8 cellular contexts compared by ENCODE assay signal in the genomic region with DNA sequence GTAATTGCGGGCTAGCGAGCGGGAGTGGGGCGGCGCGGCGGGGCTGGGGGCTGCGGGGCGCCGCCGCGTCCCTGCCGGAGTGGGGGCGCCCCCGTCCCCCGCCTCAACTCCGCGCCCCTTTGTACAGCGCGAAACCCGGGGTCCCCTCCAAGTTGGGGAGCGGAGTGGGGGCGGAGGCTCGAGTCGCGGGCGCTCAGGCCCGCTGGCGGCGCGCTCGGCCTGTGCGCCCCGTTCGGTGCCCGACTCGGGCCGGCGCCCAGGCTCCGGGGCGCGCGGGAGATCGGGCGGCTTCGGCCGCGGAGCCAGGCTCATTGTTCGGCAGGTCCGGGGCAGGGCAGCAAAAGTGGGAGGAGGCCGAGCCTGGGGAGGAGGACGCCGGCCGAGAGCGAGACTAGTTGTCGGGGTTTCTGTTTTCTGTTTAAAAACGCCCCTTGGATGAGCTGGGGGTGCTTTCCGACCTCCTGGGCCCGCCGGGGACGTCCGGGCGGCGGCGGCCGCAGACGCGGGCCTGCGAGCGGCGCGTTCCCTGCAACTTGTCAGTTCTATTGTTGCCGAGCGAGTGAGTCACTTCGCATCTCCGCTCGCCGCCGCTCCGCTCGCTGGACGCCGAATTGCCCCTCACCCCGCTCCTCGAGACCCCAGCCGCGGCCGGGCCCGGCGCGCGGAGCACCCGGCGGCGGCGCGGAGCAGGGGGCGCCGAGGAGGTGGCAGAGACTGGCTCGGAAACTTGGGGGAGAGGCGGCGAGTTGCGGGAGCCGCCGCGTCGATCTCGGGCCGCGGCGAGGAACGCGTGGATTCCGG. TPM values are rescaled to one million over a fixed set of nuclear protein-coding genes. Genes with fewer than 3 reads are reported as not detected.
DNase-seq lines count a peak whose midpoint lies in the region; TF ChIP-seq lines count a peak whose summit lies in the region.

No MANE protein-coding gene starts in this region.

- peak; percentile 61 for DNase-seq in H9
- peak; percentile 64 for DNase-seq in NAMALWA (ENCODE audit: low spot score)
- peak; percentile 54 for DNase-seq in activated CD4-positive, alpha-beta T cell treated with anti-CD3 and anti-CD28 coated beads, Interleukin-2, amount 50 U/mL, for 1 hour
- peak; percentile 37 for DNase-seq in dedifferentiated amniotic fluid mesenchymal stem cell (ENCODE audit: extremely low spot score)
- peak; percentile 49 to 54 for DNase-seq in stimulated activated CD4-positive, alpha-beta T cell treated with anti-CD3 and anti-CD28 coated beads, Interleukin-4, amount 100 ng/mL, for 4 hours
- DNase-seq in GOT3 (lab: John Stamatoyannopoulos, UW), result no peak

- no peak for TF ChIP-seq CTCF in GM12875 (IDR thresholded peaks at IDR 0.05; ENCODE audit: borderline replicate concordance, insufficient read depth, low read depth, low read length)
- TF ChIP-seq CTCF in H9 (conservative IDR thresholded peaks at IDR 0.05), result no peak
- peak; percentile 4 for TF ChIP-seq CTCF in liver (IDR thresholded peaks at IDR 0.05; ENCODE audit: low read depth, low read length, missing input control)

- H3T11ph ChIP-seq in H9 (ENCODE audit: low read length), result no peak overlapping the region

- H3K79me2 ChIP-seq in H9 (ENCODE audit: insufficient read depth, low read length), result peaks cover 4% of the 10 kb centered on the region; the same call in 1 of the 2 replicates

- H3K4me2 ChIP-seq in H9 (ENCODE audit: insufficient read depth, insufficient read length, low read length), result peak overlapping the region; percentile 91

- no peak overlapping the region for H4K5ac ChIP-seq in H9 (ENCODE audit: insufficient read length, low read depth, low read length)

- H2AK5ac ChIP-seq in H9 (ENCODE audit: insufficient read length, low read length), result no peak overlapping the region

- H2BK15ac ChIP-seq in H9 (ENCODE audit: low read depth, low read length), result no peak overlapping the region; the same call in 1 of the 2 replicates

- H3K14ac ChIP-seq in H9 (ENCODE audit: insufficient read depth, low read length), result peak overlapping the region; percentile 41

- H3K27me3 ChIP-seq in H9 (ENCODE audit: insufficient read depth, low read length), result no peaks in the 10 kb centered on the region
- H3K27me3 ChIP-seq in liver (ENCODE audit: control insufficient read depth in 4 of 4, insufficient read depth in 4 of 4, low read length in 3 of 4), result no peaks in the 10 kb centered on the region

- no peak overlapping the region for H2BK120ac ChIP-seq in H9 (ENCODE audit: low read depth, low read length, poor library complexity, severe bottlenecking)

- H3K4me3 ChIP-seq in GM12875 (ENCODE audit: low read depth, low read length), result peak overlapping the region; percentile 76
- peak overlapping the region; percentile 64 to 100 (median 91) for H3K4me3 ChIP-seq in liver (ENCODE audit: low read depth in 1 of 3, low read length in 3 of 3)

- WGBS in H9 (ENCODE audit: extremely low coverage, insufficient read length, low lambda C conversion rate), result no CpG with 5 or more reads among the region's 114 CpGs
- WGBS in liver, result under 1% methylated on average over 114 of the region's 114 CpGs

- H3K23me2 ChIP-seq in H9 (ENCODE audit: insufficient read length, low read depth, low read length, poor library complexity, severe bottlenecking), result peaks cover 13% of the 10 kb centered on the region

- H2AFZ ChIP-seq in H9 (ENCODE audit: low read length), result no peak overlapping the region

- peak overlapping the region; percentile 91 for H3K18ac ChIP-seq in H9 (ENCODE audit: insufficient read length, low read depth, low read length)

- H3K36me3 ChIP-seq in liver (ENCODE audit: control insufficient read depth in 4 of 4, insufficient read depth in 3 of 4, low read depth in 1 of 4, low read length in 3 of 4), result peaks cover 0 to 2% (median under 1%) of the 10 kb centered on the region in 4 donors

- H3K27ac ChIP-seq in H9 (ENCODE audit: insufficient read length, low read depth, low read length) (no peak overlapping the region), liver (ENCODE audit: low read depth in 1 of 2, low read length in 2 of 2) (peak overlapping the region; percentile 92 to 93)

- no peak overlapping the region for H3K23ac ChIP-seq in H9 (ENCODE audit: insufficient read length, low read depth, low read length)

- H4K91ac ChIP-seq in H9 (ENCODE audit: insufficient read length, low read depth, low read length), result no peak overlapping the region

- peaks cover 25 to 28% of the 10 kb centered on the region in 2 experiments for H3K4me1 Mint-ChIP-seq in H9

- H2BK5ac ChIP-seq in H9 (ENCODE audit: insufficient read length, low read length), result no peak overlapping the region

- no peak overlapping the region for H2BK20ac ChIP-seq in H9 (ENCODE audit: low read depth, low read length, poor library complexity, severe bottlenecking)

- H3K79me1 ChIP-seq in H9 (ENCODE audit: insufficient read depth, low read depth, low read length, poor library complexity, severe bottlenecking), result no peaks in the 10 kb centered on the region

- no peak overlapping the region for H4K8ac ChIP-seq in H9 (replicated peaks; ENCODE audit: insufficient read length, low read depth, low read length)

- no peaks in the 10 kb centered on the region for H3K9me3 ChIP-seq in H9 (ENCODE audit: control insufficient read depth, low read depth, low read length)
- H3K9me3 ChIP-seq in liver (ENCODE audit: control insufficient read depth in 4 of 4, low read length in 3 of 4), result no peaks in the 10 kb centered on the region

- no peak for TF ChIP-seq RAD21 in liver (IDR thresholded peaks at IDR 0.05)

- H3K9ac ChIP-seq in H9 (ENCODE audit: extremely low read depth, insufficient read length, low read length) (peak overlapping the region; percentile 69), liver (ENCODE audit: low read depth in 1 of 2, low read length in 2 of 2) (peak overlapping the region; percentile 75 to 84)

- H3K27ac Mint-ChIP-seq in H9, result peak overlapping the region in 2 of 3 experiments; percentile 74 to 89; a peak in 2 of 7 replicates

- H3K4me1 ChIP-seq in H9 (ENCODE audit: insufficient read depth, low read length), result no peaks in the 10 kb centered on the region; the same call in 1 of the 2 replicates
- H3K4me1 ChIP-seq in liver (ENCODE audit: control insufficient read depth in 4 of 4, insufficient read depth in 4 of 4, low read length in 3 of 4), result peaks cover 2 to 22% (median 14%) of the 10 kb centered on the region in 4 donors

- peak overlapping the region; percentile 83 to 94 for H3K4me3 Mint-ChIP-seq in H9

- H4K20me1 ChIP-seq in H9 (ENCODE audit: control insufficient read depth, insufficient read depth, insufficient read length), result no peaks in the 10 kb centered on the region

- H2BK12ac ChIP-seq in H9 (ENCODE audit: insufficient read length, low read depth, low read length), result no peak overlapping the region

- H3K27me3 Mint-ChIP-seq in H9 (ENCODE audit: low read depth), result peaks cover 2% of the 10 kb centered on the region; the same call in 1 of the 2 replicates

- H3K56ac ChIP-seq in H9 (ENCODE audit: insufficient read length, low read depth, low read length), result no peak overlapping the region

- no peak overlapping the region for H3K4ac ChIP-seq in H9 (ENCODE audit: low read depth, low read length)

- H3K36me3 Mint-ChIP-seq in H9 (ENCODE audit: insufficient read depth in 1 of 3, low read depth in 3 of 3), result peaks cover 20 to 44% (median 44%) of the 10 kb centered on the region in 3 experiments

- H3K9me3 Mint-ChIP-seq in H9, result peaks cover 11 to 13% of the 10 kb centered on the region in 2 experiments

TF ChIP-seq in liver, 16 proteins besides CTCF, POLR2A, EP300 and RAD21 (continues in another document):
- TF ChIP-seq, protein P1, sequence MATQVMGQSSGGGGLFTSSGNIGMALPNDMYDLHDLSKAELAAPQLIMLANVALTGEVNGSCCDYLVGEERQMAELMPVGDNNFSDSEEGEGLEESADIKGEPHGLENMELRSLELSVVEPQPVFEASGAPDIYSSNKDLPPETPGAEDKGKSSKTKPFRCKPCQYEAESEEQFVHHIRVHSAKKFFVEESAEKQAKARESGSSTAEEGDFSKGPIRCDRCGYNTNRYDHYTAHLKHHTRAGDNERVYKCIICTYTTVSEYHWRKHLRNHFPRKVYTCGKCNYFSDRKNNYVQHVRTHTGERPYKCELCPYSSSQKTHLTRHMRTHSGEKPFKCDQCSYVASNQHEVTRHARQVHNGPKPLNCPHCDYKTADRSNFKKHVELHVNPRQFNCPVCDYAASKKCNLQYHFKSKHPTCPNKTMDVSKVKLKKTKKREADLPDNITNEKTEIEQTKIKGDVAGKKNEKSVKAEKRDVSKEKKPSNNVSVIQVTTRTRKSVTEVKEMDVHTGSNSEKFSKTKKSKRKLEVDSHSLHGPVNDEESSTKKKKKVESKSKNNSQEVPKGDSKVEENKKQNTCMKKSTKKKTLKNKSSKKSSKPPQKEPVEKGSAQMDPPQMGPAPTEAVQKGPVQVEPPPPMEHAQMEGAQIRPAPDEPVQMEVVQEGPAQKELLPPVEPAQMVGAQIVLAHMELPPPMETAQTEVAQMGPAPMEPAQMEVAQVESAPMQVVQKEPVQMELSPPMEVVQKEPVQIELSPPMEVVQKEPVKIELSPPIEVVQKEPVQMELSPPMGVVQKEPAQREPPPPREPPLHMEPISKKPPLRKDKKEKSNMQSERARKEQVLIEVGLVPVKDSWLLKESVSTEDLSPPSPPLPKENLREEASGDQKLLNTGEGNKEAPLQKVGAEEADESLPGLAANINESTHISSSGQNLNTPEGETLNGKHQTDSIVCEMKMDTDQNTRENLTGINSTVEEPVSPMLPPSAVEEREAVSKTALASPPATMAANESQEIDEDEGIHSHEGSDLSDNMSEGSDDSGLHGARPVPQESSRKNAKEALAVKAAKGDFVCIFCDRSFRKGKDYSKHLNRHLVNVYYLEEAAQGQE (IDR thresholded peaks at IDR 0.05), result no peak
- TF ChIP-seq JUND (IDR thresholded peaks at IDR 0.05) (no peak), HNF4G (IDR thresholded peaks at IDR 0.05) (no peak), FOXA2 (IDR thresholded peaks at IDR 0.05) (no peak), HNF4A (conservative IDR thresholded peaks at IDR 0.05) (no peak)
- TF ChIP-seq, protein P2, sequence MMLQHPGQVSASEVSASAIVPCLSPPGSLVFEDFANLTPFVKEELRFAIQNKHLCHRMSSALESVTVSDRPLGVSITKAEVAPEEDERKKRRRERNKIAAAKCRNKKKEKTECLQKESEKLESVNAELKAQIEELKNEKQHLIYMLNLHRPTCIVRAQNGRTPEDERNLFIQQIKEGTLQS (IDR thresholded peaks at IDR 0.05), result no peak

RNA-seq across cellular contexts. Expression of gene TCF12, which starts 0.7 kb away (rescaled TPM):
- 76.7 and 78.5 TPM in 2 replicates for total RNA-seq in H9 (2021)
- total RNA-seq in liver, result 10 to 100 TPM; 34.9 to 38.3 TPM
- 1 to 10 TPM; 8.7 to 9.8 TPM for polyA plus RNA-seq in liver
